8 cellular contexts compared by ENCODE assay signal in genomic region chr14:41604793-41605534, GRCh38. TPM values are rescaled to one million over a fixed set of nuclear protein-coding genes. Genes with fewer than 3 reads are reported as not detected.
A peak's percentile ranks its signal among the peaks of the same experiment; 100 is the strongest.
DNase-seq lines count a peak whose midpoint lies in the region; ATAC-seq lines count a peak whose summit lies in the region.

No MANE protein-coding gene starts in this region.

- POLR2A ChIA-PET in activated CD4-positive, alpha-beta T cell treated with anti-CD3 and anti-CD28 coated beads for 36 hours (lab: Charles Lee) = no interaction called here

- peak overlapping the region; percentile 80 for H3K27ac ChIP-seq in SJCRH30

- no peaks in the 10 kb centered on the region for H3K36me3 ChIP-seq in SJCRH30

- H3K4me1 ChIP-seq in SJCRH30 = no peaks in the 10 kb centered on the region

- H3K9me3 Mint-ChIP-seq in activated CD4-positive, alpha-beta T cell treated with anti-CD3 and anti-CD28 coated beads for 36 hours (ENCODE audit: low read depth) = no peaks in the 10 kb centered on the region

- intact Hi-C loops in Right ventricle myocardium superior (cut with DNase I) = no loop called here
- intact Hi-C loops in posterior cingulate gyrus (cut with DNase I) = no loop called here
- intact Hi-C loops in activated CD4-positive, alpha-beta T cell treated with anti-CD3 and anti-CD28 coated beads for 36 hours (cut with DNase I, micrococcal nuclease) = no loop called here

- CTCF ChIA-PET in activated CD4-positive, alpha-beta T cell treated with anti-CD3 and anti-CD28 coated beads for 36 hours (lab: Charles Lee) = interaction anchor here (0.6 kb wide), 1 partner anchor 232 kb away, joined by 4 read pairs; no protein-coding TSS in a partner anchor

- no peaks in the 10 kb centered on the region for H3K9me3 ChIP-seq in SJCRH30 (replicated peaks)

- H3K27me3 ChIP-seq in SJCRH30 = peaks cover 3% of the 10 kb centered on the region

- DNase-seq in SJCRH30 (peak; percentile 81 to 86), Right ventricle myocardium superior (peak; percentile 64), posterior cingulate gyrus (peak in 7 of 10 donors; percentile 39 to 93 (median 59)), NOMO-1 (lab: John Stamatoyannopoulos, UW; ENCODE audit: unreplicated experiment in 2 of 2) (no peak), CD1c-positive myeloid dendritic cell (ENCODE audit: extremely low spot score) (no peak), SW 1271 (lab: John Stamatoyannopoulos, UW) (no peak)
- no peak for DNase-seq in activated CD4-positive, alpha-beta T cell treated with anti-CD3 and anti-CD28 coated beads for 36 hours

- peaks cover 59% of the 10 kb centered on the region for H3K27me3 Mint-ChIP-seq in activated CD4-positive, alpha-beta T cell treated with anti-CD3 and anti-CD28 coated beads for 36 hours

- peaks cover 24% of the 10 kb centered on the region for H3K4me1 Mint-ChIP-seq in activated CD4-positive, alpha-beta T cell treated with anti-CD3 and anti-CD28 coated beads for 36 hours

- ATAC-seq in HG02642 (IDR thresholded peaks at IDR 0.05; ENCODE audit: poor library complexity, unreplicated experiment) = peak; percentile 4
- peak; percentile 61 for ATAC-seq in Right ventricle myocardium superior (ENCODE audit: poor library complexity)
- no peak for ATAC-seq in activated CD4-positive, alpha-beta T cell treated with anti-CD3 and anti-CD28 coated beads for 36 hours

- H3K27ac Mint-ChIP-seq in activated CD4-positive, alpha-beta T cell treated with anti-CD3 and anti-CD28 coated beads for 36 hours = no peak overlapping the region

- H3K4me3 ChIP-seq in SJCRH30 = peak overlapping the region; percentile 76

- no peaks in the 10 kb centered on the region for H3K36me3 Mint-ChIP-seq in activated CD4-positive, alpha-beta T cell treated with anti-CD3 and anti-CD28 coated beads for 36 hours (ENCODE audit: low read depth)

- no peak overlapping the region for H3K4me3 Mint-ChIP-seq in activated CD4-positive, alpha-beta T cell treated with anti-CD3 and anti-CD28 coated beads for 36 hours

RNA-seq across cellular contexts. Expression of gene LRFN5, which starts 1.7 kb away (rescaled TPM):
- 11.1 and 13.0 TPM in 2 replicates for total RNA-seq in SJCRH30 (2014; rRNA removed; shearing (Covaris generic))
- total RNA-seq in Right ventricle myocardium superior = 1.2 TPM
- total RNA-seq in activated CD4-positive, alpha-beta T cell treated with anti-CD3 and anti-CD28 coated beads for 36 hours = not detected

Comparison
In these comparisons a context has a peak if more than half of its experiments do, and no peak if none do; other contexts are left out.
1. DNase-seq: peak in SJCRH30 (2 of 2), Right ventricle myocardium superior (single experiment) and posterior cingulate gyrus (7 of 10); none in NOMO-1 (0 of 2), activated CD4-positive, alpha-beta T cell treated with anti-CD3 and anti-CD28 coated beads for 36 hours (single experiment), CD1c-positive myeloid dendritic cell (single experiment) and SW 1271 (0 of 2).